Comparison of ENCODE assay signal across 19 cellular contexts in genomic region chr12:46921754-46922113, GRCh38.
A peak's percentile ranks its signal among the peaks of the same experiment; 100 is the strongest.
DNase-seq lines count a peak whose midpoint lies in the region; ATAC-seq, FAIRE-seq and TF ChIP-seq lines count a peak whose summit lies in the region.
"Had no signal": no experiment of that assay in that cellular context is flagged by ENCODE, and none has a peak within 500 bp of the region (broad histone marks: within the 10 kb centered on the region; RNA-seq: fewer than 3 reads in every experiment).

No MANE protein-coding gene starts in this region.

- WGBS in HepG2 (ENCODE audit: low lambda C conversion rate) = 14% methylated on average over 1 of the region's 1 CpG

- peaks cover 16% of the 10 kb centered on the region for H3K36me3 Mint-ChIP-seq in HFFc6 (ENCODE audit: low read depth)
- H3K36me3 Mint-ChIP-seq: activated naive CD4-positive, alpha-beta T cell treated with anti-CD3 and anti-CD28 coated beads, Interleukin-2, amount 10 ng/mL, durations not matched to agents 7 days and 5 days had no signal

- BruUV-seq in HepG2 (replicated peaks; lab: Mats Ljungman, UMichigan) = no TSS peak

- H3K4me1 ChIP-seq in ACC112 (ENCODE audit: control insufficient read depth, insufficient read depth, low read length, unreplicated experiment) (peaks cover 17% of the 10 kb centered on the region), HepG2 (ENCODE audit: insufficient read depth, low read length) (peaks cover 20% of the 10 kb centered on the region)
- H3K4me1 ChIP-seq: body of pancreas, transverse colon had no signal

- H3K79me2 ChIP-seq in ACC112 (ENCODE audit: control insufficient read depth, insufficient read depth, low read length, unreplicated experiment) (no peaks in the 10 kb centered on the region), HepG2 (ENCODE audit: insufficient read depth, low read length) (no peaks in the 10 kb centered on the region)

- in situ Hi-C loops in HepG2 (cut with HindIII; ENCODE audit: extremely low pct_ligation_motif_present, low pct_unique_long_range_greater_than_20kb) = no loop called here

- TF ChIP-seq CTCF in HFFc6 (IDR thresholded peaks at IDR 0.05) = no peak
- TF ChIP-seq CTCF in choroid plexus epithelial cell (conservative IDR thresholded peaks at IDR 0.05; ENCODE audit: low read depth, low read length) = no peak
- no peak for TF ChIP-seq CTCF in HepG2 (CRISPR knock-in tag; IDR thresholded peaks at IDR 0.05)
- TF ChIP-seq CTCF in dorsolateral prefrontal cortex (IDR thresholded peaks at IDR 0.05 in 54 of 56, conservative IDR thresholded peaks at IDR 0.05 in 2 of 56; ENCODE audit: low read depth in 1 of 56, partially characterized antibody in 56 of 56) = no peak

- CTCF ChIA-PET in HepG2 (lab: Yijun Ruan, JAX; ENCODE audit: low intra/inter-chr PET ratio, low total read pairs) = no interaction called here

- H3K27ac ChIP-seq in ACC112 (ENCODE audit: low read depth, low read length) = peak overlapping the region; percentile 65
- H3K27ac ChIP-seq in HepG2 (ENCODE audit: extremely low read length, insufficient read depth, low read length) = peak overlapping the region; percentile 42
- H3K27ac ChIP-seq in dorsolateral prefrontal cortex = no peak overlapping the region
- H3K27ac ChIP-seq: body of pancreas, HL-60 had no signal

- TF ChIP-seq EP300 in HepG2 (IDR thresholded peaks at IDR 0.05; ENCODE audit: low read depth in 2 of 2, low read length in 2 of 2) (peak in 1 of 2 experiments; percentile 65; a peak in 2 of 4 replicates), HepG2 (CRISPR knock-in tag; IDR thresholded peaks at IDR 0.05; ENCODE audit: borderline replicate concordance) (no peak)

- H3K9ac ChIP-seq in HepG2 (ENCODE audit: insufficient read depth, low read depth, low read length) = no peak overlapping the region

- ATAC-seq in HepG2 = peak; percentile 81
- no peak for ATAC-seq in HG02623 (IDR thresholded peaks at IDR 0.05; ENCODE audit: unreplicated experiment)
- no peak for ATAC-seq in HG03521 (IDR thresholded peaks at IDR 0.05; ENCODE audit: unreplicated experiment)
- ATAC-seq: body of pancreas had no signal

- H3K27me3 ChIP-seq in ACC112 (ENCODE audit: insufficient read depth, low read length) = no peaks in the 10 kb centered on the region
- H3K27me3 ChIP-seq in HepG2 (ENCODE audit: control insufficient read depth in 1 of 2, insufficient read depth in 2 of 2, low read length in 2 of 2) = no peaks in the 10 kb centered on the region
- H3K27me3 ChIP-seq in dorsolateral prefrontal cortex = peaks cover 0 to 5% (median 0%) of the 10 kb centered on the region in 45 donors
- H3K27me3 ChIP-seq: body of pancreas, transverse colon had no signal

- H3K4me2 ChIP-seq in HepG2 (ENCODE audit: low read depth, low read length) = peak overlapping the region; percentile 38

- no peaks in the 10 kb centered on the region for H4K20me1 ChIP-seq in HepG2 (ENCODE audit: insufficient read depth, low read length)

- peak; percentile 54 for FAIRE-seq in HepG2 (lab: Jason Lieb, UNC)

- POLR2A ChIA-PET in HepG2 (lab: Yijun Ruan, JAX) = no interaction called here

- H3K4me3 ChIP-seq in ACC112 (ENCODE audit: low read depth, low read length) (no peak overlapping the region), choroid plexus epithelial cell (ENCODE audit: low read depth, low read length) (no peak overlapping the region), HepG2 (replicated peaks in 1 of 3; ENCODE audit: insufficient read depth in 1 of 3, low read depth in 2 of 3, low read length in 3 of 3) (no peak overlapping the region), dorsolateral prefrontal cortex (no peak overlapping the region)
- H3K4me3 ChIP-seq: body of pancreas, transverse colon had no signal

- H3K36me3 ChIP-seq in ACC112 (ENCODE audit: insufficient read depth, low read length) (no peaks in the 10 kb centered on the region), HepG2 (replicated peaks in 1 of 2; ENCODE audit: control insufficient read depth in 1 of 2, insufficient read depth in 2 of 2, low read length in 2 of 2) (no peaks in the 10 kb centered on the region)
- H3K36me3 ChIP-seq: transverse colon had no signal

- intact Hi-C loops in HepG2 (cut with micrococcal nuclease; ENCODE audit: unreplicated experiment) = no loop called here
- intact Hi-C loops in dorsolateral prefrontal cortex (cut with DNase I) = no loop called here

- no peak overlapping the region for H2AFZ ChIP-seq in ACC112 (ENCODE audit: low read length, unreplicated experiment)
- H2AFZ ChIP-seq in HepG2 (ENCODE audit: low read length) = no peak overlapping the region

- peak overlapping the region; percentile 87; the same call in 1 of the 2 replicates for H3K27ac Mint-ChIP-seq in HFFc6
- H3K27ac Mint-ChIP-seq: activated naive CD4-positive, alpha-beta T cell treated with anti-CD3 and anti-CD28 coated beads, Interleukin-2, amount 10 ng/mL, durations not matched to agents 7 days and 5 days had no signal

- peak; percentile 19 for DNase-seq in HFFc6
- peak; percentile 50 for DNase-seq in choroid plexus epithelial cell (ENCODE audit: low read depth)
- DNase-seq in HepG2 (ENCODE audit: low spot score) = peak; percentile 42
- DNase-seq in mesenteric fat pad (ENCODE audit: low spot score) = no peak
- DNase-seq in dorsolateral prefrontal cortex = no peak
- DNase-seq: activated CD4-positive, alpha-beta T cell treated with anti-CD3 and anti-CD28 coated beads for 48 hours; activated naive CD4-positive, alpha-beta T cell treated with anti-CD3 and anti-CD28 coated beads, Interleukin-2, amount 10 ng/mL, durations not matched to agents 7 days and 5 days; KG1; NCI-H1417; NCI-H2227 treated with DMSO at 0.1 percent for 48 hours; occipital lobe; SHP77; T-helper 9 cell; transverse colon had no signal

- H3K4me1 Mint-ChIP-seq in HFFc6 (ENCODE audit: low read depth) = peaks cover 72% of the 10 kb centered on the region
- H3K4me1 Mint-ChIP-seq: activated naive CD4-positive, alpha-beta T cell treated with anti-CD3 and anti-CD28 coated beads, Interleukin-2, amount 10 ng/mL, durations not matched to agents 7 days and 5 days had no signal

- H3K4me3 Mint-ChIP-seq in HFFc6 = no peak overlapping the region
- H3K4me3 Mint-ChIP-seq: activated naive CD4-positive, alpha-beta T cell treated with anti-CD3 and anti-CD28 coated beads, Interleukin-2, amount 10 ng/mL, durations not matched to agents 7 days and 5 days had no signal

- H3K9me3 ChIP-seq in HepG2 (ENCODE audit: low read length) = no peaks in the 10 kb centered on the region
- H3K9me3 ChIP-seq: body of pancreas, transverse colon had no signal

- no peak for TF ChIP-seq POLR2A in HepG2 (IDR thresholded peaks at IDR 0.05; ENCODE audit: insufficient read depth in 1 of 2, low read depth in 2 of 2, low read length in 2 of 2)

- TF ChIP-seq RAD21 in HepG2 (CRISPR knock-in tag; IDR thresholded peaks at IDR 0.05) = no peak

- H3K9me3 Mint-ChIP-seq in HFFc6 = peaks cover 5% of the 10 kb centered on the region; the same call in 1 of the 2 replicates
- H3K9me3 Mint-ChIP-seq: activated naive CD4-positive, alpha-beta T cell treated with anti-CD3 and anti-CD28 coated beads, Interleukin-2, amount 10 ng/mL, durations not matched to agents 7 days and 5 days had no signal

- H3K27me3 Mint-ChIP-seq in HFFc6 (ENCODE audit: insufficient read depth) = peaks cover 2% of the 10 kb centered on the region; the same call in 1 of the 2 replicates

TF ChIP-seq in HepG2, 621 proteins besides CTCF, POLR2A, EP300 and RAD21 (continues in another document):
- TF ChIP-seq PHF21A (CRISPR knock-in tag; IDR thresholded peaks at IDR 0.05) (peak; percentile 41; the same call in 1 of the 2 replicates), DMAP1 (CRISPR knock-in tag; IDR thresholded peaks at IDR 0.05) (no peak), KAT8 (CRISPR knock-in tag; IDR thresholded peaks at IDR 0.05) (no peak), FOXP4 (CRISPR knock-in tag; IDR thresholded peaks at IDR 0.05) (peak; percentile 34; the same call in 1 of the 2 replicates), UBTF (CRISPR knock-in tag; IDR thresholded peaks at IDR 0.05) (no peak), HES4 (CRISPR knock-in tag; IDR thresholded peaks at IDR 0.05; ENCODE audit: borderline replicate concordance) (no peak), ONECUT2 (CRISPR knock-in tag; IDR thresholded peaks at IDR 0.05) (no peak), FOXA3 (CRISPR knock-in tag; IDR thresholded peaks at IDR 0.05) (peak; percentile 69), ATF7-NPFF (CRISPR knock-in tag; IDR thresholded peaks at IDR 0.05; ENCODE audit: low read depth) (no peak)

Comparison
In these comparisons a context has a peak if more than half of its experiments do, and no peak if none do; other contexts are left out.
1. H3K27ac ChIP-seq: peak in ACC112 (single experiment) and HepG2 (single experiment); none in dorsolateral prefrontal cortex (0 of 59).
2. DNase-seq: peak in HFFc6 (single experiment), choroid plexus epithelial cell (single experiment) and HepG2 (single experiment); none in mesenteric fat pad (single experiment) and dorsolateral prefrontal cortex (0 of 10).